ENCODE assay signal across 8 cellular contexts in genomic region chr16:81035398-81035974, GRCh38. TPM values are rescaled to one million over a fixed set of nuclear protein-coding genes. Genes with fewer than 3 reads are reported as not detected.
A peak's percentile ranks its signal among the peaks of the same experiment; 100 is the strongest.
DNase-seq lines count a peak whose midpoint lies in the region; ATAC-seq, FAIRE-seq and TF ChIP-seq lines count a peak whose summit lies in the region.

A gene with protein sequence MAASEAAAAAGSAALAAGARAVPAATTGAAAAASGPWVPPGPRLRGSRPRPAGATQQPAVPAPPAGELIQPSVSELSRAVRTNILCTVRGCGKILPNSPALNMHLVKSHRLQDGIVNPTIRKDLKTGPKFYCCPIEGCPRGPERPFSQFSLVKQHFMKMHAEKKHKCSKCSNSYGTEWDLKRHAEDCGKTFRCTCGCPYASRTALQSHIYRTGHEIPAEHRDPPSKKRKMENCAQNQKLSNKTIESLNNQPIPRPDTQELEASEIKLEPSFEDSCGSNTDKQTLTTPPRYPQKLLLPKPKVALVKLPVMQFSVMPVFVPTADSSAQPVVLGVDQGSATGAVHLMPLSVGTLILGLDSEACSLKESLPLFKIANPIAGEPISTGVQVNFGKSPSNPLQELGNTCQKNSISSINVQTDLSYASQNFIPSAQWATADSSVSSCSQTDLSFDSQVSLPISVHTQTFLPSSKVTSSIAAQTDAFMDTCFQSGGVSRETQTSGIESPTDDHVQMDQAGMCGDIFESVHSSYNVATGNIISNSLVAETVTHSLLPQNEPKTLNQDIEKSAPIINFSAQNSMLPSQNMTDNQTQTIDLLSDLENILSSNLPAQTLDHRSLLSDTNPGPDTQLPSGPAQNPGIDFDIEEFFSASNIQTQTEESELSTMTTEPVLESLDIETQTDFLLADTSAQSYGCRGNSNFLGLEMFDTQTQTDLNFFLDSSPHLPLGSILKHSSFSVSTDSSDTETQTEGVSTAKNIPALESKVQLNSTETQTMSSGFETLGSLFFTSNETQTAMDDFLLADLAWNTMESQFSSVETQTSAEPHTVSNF (plus strand): TSS chr16:81035842. CDS start chr16:81035871, 29 bp downstream.

- intact Hi-C loops in aorta (cut with DNase I) = loop anchor here (2.0 to 10.0 kb wide), 5 partner anchors 29 to 699 kb away; partner anchors contain the start of genes C16orf46 (in 2 of the 2), CENPN (in 1 of the 2), CMC2 (in 1 of the 2) and GAN (in 1 of the 2)

- WGBS in hepatocyte (ENCODE audit: low lambda C conversion rate, missing lambda C conversion rate) = 19% methylated on average over 16 of the region's 54 CpGs
- 5 to 9% methylated on average over 31 to 54 of the region's 54 CpGs for WGBS in aorta, 2 donors

- H3K27ac ChIP-seq in astrocyte (ENCODE audit: low read depth, low read length) = peak within 1 kb of the TSS; percentile 56
- peak within 1 kb of the TSS; percentile 87 for H3K27ac ChIP-seq in hepatocyte
- peak within 1 kb of the TSS in 1 of 2 donors; percentile 69 for H3K27ac ChIP-seq in aorta (ENCODE audit: low read depth in 1 of 2, low read length in 2 of 2)

- ATAC-seq in HG02852 (IDR thresholded peaks at IDR 0.05; ENCODE audit: unreplicated experiment) (peak; percentile 89), aorta (ENCODE audit: low FRiP score) (peak; percentile 99)

- H3K27me3 ChIP-seq in astrocyte (ENCODE audit: insufficient read depth, low read length) (no peaks in the 10 kb centered on the region), hepatocyte (no peaks in the 10 kb centered on the region), aorta (ENCODE audit: control insufficient read depth in 1 of 2, insufficient read depth in 2 of 2, low read length in 1 of 2) (no peaks in the 10 kb centered on the region)

- TF ChIP-seq CTCF in astrocyte (IDR thresholded peaks at IDR 0.05; ENCODE audit: insufficient read depth, low read depth, low read length) (peak; percentile 80), hepatocyte (IDR thresholded peaks at IDR 0.05; ENCODE audit: poor library complexity) (peak; percentile 98)

- H3K79me2 ChIP-seq in astrocyte (ENCODE audit: insufficient read depth, low read length) (peaks cover 42% of the 10 kb centered on the region), hepatocyte (peaks cover 42% of the 10 kb centered on the region)

- H2AFZ ChIP-seq in astrocyte (ENCODE audit: low read depth, low read length) (peak within 1 kb of the TSS; percentile 65), hepatocyte (peak within 1 kb of the TSS; percentile 84)

- H3K27me3 Mint-ChIP-seq in astrocyte (ENCODE audit: low read depth, unreplicated experiment) = no peaks in the 10 kb centered on the region

- peak within 1 kb of the TSS; percentile 77 for H3K27ac Mint-ChIP-seq in astrocyte (ENCODE audit: unreplicated experiment)

- H3K9me2 ChIP-seq in hepatocyte (replicated peaks; ENCODE audit: insufficient read depth) = no peaks in the 10 kb centered on the region

- H3K4me3 Mint-ChIP-seq in astrocyte (ENCODE audit: unreplicated experiment) = peak within 1 kb of the TSS; percentile 92

- H3K4me2 ChIP-seq in astrocyte (ENCODE audit: low read length) (peak within 1 kb of the TSS; percentile 96), hepatocyte (peak within 1 kb of the TSS; percentile 93)

- H4K20me1 ChIP-seq in astrocyte (ENCODE audit: insufficient read depth, low read length) = peaks cover 28% of the 10 kb centered on the region
- peaks cover 20% of the 10 kb centered on the region for H4K20me1 ChIP-seq in hepatocyte (ENCODE audit: insufficient read depth, poor library complexity, severe bottlenecking)

- H3K36me3 ChIP-seq in astrocyte (ENCODE audit: insufficient read depth, low read length) (no peaks in the 10 kb centered on the region), hepatocyte (replicated peaks; ENCODE audit: insufficient read depth, low read depth) (no peaks in the 10 kb centered on the region), aorta (ENCODE audit: control insufficient read depth in 1 of 2, insufficient read depth in 2 of 2, low read length in 1 of 2) (no peaks in the 10 kb centered on the region)

- no peaks in the 10 kb centered on the region for H3K9me3 ChIP-seq in astrocyte (ENCODE audit: insufficient read depth, low read depth, low read length)
- H3K9me3 ChIP-seq in hepatocyte (ENCODE audit: low read depth) = no peaks in the 10 kb centered on the region
- no peaks in the 10 kb centered on the region for H3K9me3 ChIP-seq in aorta (ENCODE audit: control insufficient read depth, low read length)

- FAIRE-seq in GM12891 (lab: Jason Lieb, UNC) = peak; percentile 90
- FAIRE-seq in astrocyte (lab: Jason Lieb, UNC) = no peak

- H3K4me3 ChIP-seq in astrocyte (ENCODE audit: insufficient read depth, low read depth, low read length) (peak within 1 kb of the TSS; percentile 71), hepatocyte (peak within 1 kb of the TSS; percentile 87), aorta (ENCODE audit: low read length in 2 of 2) (peak within 1 kb of the TSS; percentile 90 to 97)

- H3K36me3 Mint-ChIP-seq in astrocyte (ENCODE audit: low read depth, unreplicated experiment) = no peaks in the 10 kb centered on the region

- peaks cover 16% of the 10 kb centered on the region for H3K4me1 Mint-ChIP-seq in astrocyte (ENCODE audit: low read depth, unreplicated experiment)

- peak; percentile 95 for DNase-seq in GM12891 (ENCODE audit: insufficient read length, low spot score)
- peak; percentile 49 for DNase-seq in NCI-H1694 treated with DMSO at 0.1 percent for 48 hours (lab: John Stamatoyannopoulos, UW)
- DNase-seq in T-helper 22 cell (ENCODE audit: low read depth) = peak; percentile 77
- DNase-seq in astrocyte (ENCODE audit: low read depth) = peak; percentile 41
- DNase-seq in hepatocyte (ENCODE audit: low spot score) = peak; percentile 97
- peak; percentile 63 for DNase-seq in renal cortical epithelial cell (ENCODE audit: low read depth)
- peak; percentile 90 to 94 for DNase-seq in aorta

- peaks cover 10% of the 10 kb centered on the region for H3K4me1 ChIP-seq in astrocyte (ENCODE audit: insufficient read depth, low read length)
- peaks cover 9% of the 10 kb centered on the region for H3K4me1 ChIP-seq in hepatocyte (ENCODE audit: insufficient read depth)
- peaks cover 4 to 7% of the 10 kb centered on the region in 2 donors for H3K4me1 ChIP-seq in aorta (ENCODE audit: control insufficient read depth in 1 of 2, insufficient read depth in 2 of 2, low read length in 2 of 2)

- no peaks in the 10 kb centered on the region for H3K9me3 Mint-ChIP-seq in astrocyte (ENCODE audit: unreplicated experiment)

- no peak for TF ChIP-seq POLR2A in GM12891 (IDR thresholded peaks at IDR 0.05; ENCODE audit: low read depth, low read length)

- peak within 1 kb of the TSS; percentile 87 for H3K9ac ChIP-seq in astrocyte (ENCODE audit: low read length)

TF ChIP-seq in GM12891, 5 proteins besides CTCF, POLR2A, EP300 and RAD21:
- peak; percentile 48; the same call in 1 of the 2 replicates for TF ChIP-seq TAF1 (IDR thresholded peaks at IDR 0.05; ENCODE audit: low read depth, low read length)
- TF ChIP-seq PAX5 (IDR thresholded peaks at IDR 0.05; ENCODE audit: insufficient read depth, low read length, severe bottlenecking) = peak; percentile 13
- no peak for TF ChIP-seq POU2F2 (IDR thresholded peaks at IDR 0.05; ENCODE audit: low read depth, low read length)

RNA-seq across cellular contexts. Expression of the gene that starts here (rescaled TPM):
- 9.8 TPM for polyA plus RNA-seq in GM12891 (2012; ENCODE audit: low read depth, missing spikeins)
- 32.6 and 40.0 TPM in 2 replicates for total RNA-seq in astrocyte
- 50.8 and 58.4 TPM in 2 replicates for total RNA-seq in hepatocyte
- polyA plus RNA-seq in hepatocyte = 30.7 and 35.6 TPM in 2 replicates
- total RNA-seq in renal cortical epithelial cell = 43.1 and 55.4 TPM in 2 replicates
- 10 to 100 TPM; 26.1 to 29.1 TPM for total RNA-seq in aorta
- polyA plus RNA-seq in aorta = 10 to 100 TPM in 1 of 2 donors, 1 to 10 TPM in 1; 9.4 to 10.4 TPM

Comparison
In these comparisons a context has a peak if more than half of its experiments do, and no peak if none do; other contexts are left out.
1. DNase-seq: peak in every context shown above with its lines; median percentile 97 in hepatocyte; 95 in GM12891; 92 in aorta; 77 in T-helper 22 cell; 63 in renal cortical epithelial cell; 49 in NCI-H1694 treated with DMSO at 0.1 percent for 48 hours; 41 in astrocyte.